ENCODE assay signal across 29 cellular contexts in the genomic region with DNA sequence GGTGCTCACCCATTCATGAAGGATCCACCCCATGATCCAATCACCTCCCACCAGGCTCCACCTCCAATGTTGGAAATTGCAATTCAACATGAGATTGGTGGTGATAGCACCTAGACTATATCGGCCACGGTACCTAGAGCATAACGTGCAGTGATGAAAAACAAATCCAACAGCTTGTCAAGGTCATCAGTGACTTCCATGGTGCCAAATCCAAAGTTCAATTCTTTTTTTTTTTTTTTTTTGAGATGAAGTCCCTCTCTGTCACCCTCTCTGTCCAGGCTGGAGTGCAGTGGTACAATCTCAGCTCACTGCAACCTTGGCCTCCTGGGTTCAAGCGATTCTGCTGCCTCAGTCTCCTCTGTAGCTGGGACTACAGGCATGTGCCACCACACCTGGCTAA. TPM values are rescaled to one million over a fixed set of nuclear protein-coding genes. Genes with fewer than 3 reads are reported as not detected.
A peak's percentile ranks its signal among the peaks of the same experiment; 100 is the strongest.
DNase-seq lines count a peak whose midpoint lies in the region; ATAC-seq, FAIRE-seq and TF ChIP-seq lines count a peak whose summit lies in the region.
"Had no signal": no experiment of that assay in that cellular context is flagged by ENCODE, and none has a peak within 500 bp of the region (broad histone marks: within the 10 kb centered on the region; RNA-seq: fewer than 3 reads in every experiment).

No MANE protein-coding gene starts in this region.

- BruUV-seq in HepG2 (replicated peaks; lab: Mats Ljungman, UMichigan), result no TSS peak
- no TSS peak for BruUV-seq in K562 (replicated peaks; lab: Mats Ljungman, UMichigan)

- H3K79me2 ChIP-seq in HepG2 (ENCODE audit: insufficient read depth, low read length) (no peaks in the 10 kb centered on the region), K562 (ENCODE audit: control insufficient read depth, insufficient read depth, low read length) (no peaks in the 10 kb centered on the region), parathyroid adenoma (no peaks in the 10 kb centered on the region)

- H3K9me3 ChIP-seq in HepG2 (ENCODE audit: low read length), result no peaks in the 10 kb centered on the region
- H3K9me3 ChIP-seq in right lobe of liver, result no peaks in the 10 kb centered on the region
- no peaks in the 10 kb centered on the region for H3K9me3 ChIP-seq in K562 (replicated peaks; ENCODE audit: control insufficient read depth, insufficient read depth, low read depth, low read length)
- no peaks in the 10 kb centered on the region for H3K9me3 ChIP-seq in parathyroid adenoma (ENCODE audit: control insufficient read depth, low read length)

- CTCF ChIA-PET in HepG2 (lab: Yijun Ruan, JAX; ENCODE audit: low intra/inter-chr PET ratio, low total read pairs) (no interaction called here), K562 (lab: Yijun Ruan, JAX; ENCODE audit: low intra/inter-chr PET ratio) (no interaction called here)

- H4K20me1 ChIP-seq in HepG2 (ENCODE audit: insufficient read depth, low read length) (no peaks in the 10 kb centered on the region), K562 (replicated peaks; ENCODE audit: control insufficient read depth, insufficient read depth, low read length) (no peaks in the 10 kb centered on the region)
- H4K20me1 ChIP-seq: BLaER1 had no signal

- peak; percentile 29; the same call in 1 of the 3 replicates for ATAC-seq in HepG2
- no peak for ATAC-seq in right lobe of liver
- ATAC-seq in K562, result no peak
- ATAC-seq: GM12878 had no signal

- H3K9ac ChIP-seq in HepG2 (ENCODE audit: insufficient read depth, low read depth, low read length) (no peak overlapping the region), K562 (ENCODE audit: insufficient read depth in 1 of 2, low read depth in 2 of 2, low read length in 2 of 2) (no peak overlapping the region), parathyroid adenoma (no peak overlapping the region)
- H3K9ac ChIP-seq: BLaER1 had no signal

- TF ChIP-seq EP300 in HepG2 (IDR thresholded peaks at IDR 0.05; ENCODE audit: low read depth in 2 of 2, low read length in 2 of 2), result no peak
- no peak for TF ChIP-seq EP300 in HepG2 (CRISPR knock-in tag; IDR thresholded peaks at IDR 0.05; ENCODE audit: borderline replicate concordance)
- TF ChIP-seq EP300 in K562 (IDR thresholded peaks at IDR 0.05; ENCODE audit: low read length), result no peak

- TF ChIP-seq RAD21 in HepG2 (CRISPR knock-in tag; IDR thresholded peaks at IDR 0.05), result no peak
- no peak for TF ChIP-seq RAD21 in K562 (CRISPR knock-in tag; conservative IDR thresholded peaks at IDR 0.05 in 1 of 2, IDR thresholded peaks at IDR 0.05 in 1 of 2)

- TF ChIP-seq CTCF in HepG2 (CRISPR knock-in tag; IDR thresholded peaks at IDR 0.05) (no peak), right lobe of liver (IDR thresholded peaks at IDR 0.05) (no peak), K562 (IDR thresholded peaks at IDR 0.05 in 2 of 3, conservative IDR thresholded peaks at IDR 0.05 in 1 of 3; ENCODE audit: insufficient read depth in 2 of 3, low read depth in 1 of 3, low read length in 3 of 3) (no peak), parathyroid adenoma (IDR thresholded peaks at IDR 0.05) (no peak)

- H3K27ac ChIP-seq in HepG2 (ENCODE audit: extremely low read length, insufficient read depth, low read length) (no peak overlapping the region), right lobe of liver (no peak overlapping the region), K562 (ENCODE audit: extremely low read depth, low read depth, low read length) (no peak overlapping the region), parathyroid adenoma (peak overlapping the region; percentile 71)
- H3K27ac ChIP-seq: 22Rv1, BLaER1 had no signal

- DNase-seq in HepG2 (ENCODE audit: low spot score), result peak; percentile 18
- DNase-seq in right lobe of liver, result no peak
- no peak for DNase-seq in K562 (ENCODE audit: extremely low read depth in 1 of 4, low spot score in 3 of 4)
- DNase-seq in HT-29 (ENCODE audit: low spot score), result no peak
- no peak for DNase-seq in mesenteric fat pad (ENCODE audit: low spot score)
- DNase-seq: ACHN; BE2C; C1 segment of cervical spinal cord; CD4-positive, alpha-beta memory T cell; CD4-positive, CD25-positive, alpha-beta regulatory T cell; CD8-positive, alpha-beta memory T cell; COR-L47; DMS 273 treated with DMSO at 0.1 percent for 48 hours; DMS153; DMS53; DMS79; DND-41; EL; GDM1 had no signal

- H3K4me1 ChIP-seq in HepG2 (ENCODE audit: insufficient read depth, low read length) (peaks cover 18% of the 10 kb centered on the region), right lobe of liver (no peaks in the 10 kb centered on the region), K562 (replicated peaks in 1 of 2; ENCODE audit: control insufficient read depth in 2 of 2, insufficient read depth in 2 of 2, low read length in 2 of 2) (no peaks in the 10 kb centered on the region; a peak in 1 of 5 replicates), parathyroid adenoma (peaks cover 14% of the 10 kb centered on the region)
- H3K4me1 ChIP-seq: BE2C had no signal

- TF ChIP-seq POLR2A in HepG2 (IDR thresholded peaks at IDR 0.05; ENCODE audit: insufficient read depth in 1 of 2, low read depth in 2 of 2, low read length in 2 of 2) (no peak), right lobe of liver (IDR thresholded peaks at IDR 0.05) (no peak), K562 (conservative IDR thresholded peaks at IDR 0.05) (no peak)

- H3K4me3 ChIP-seq in HepG2 (replicated peaks in 1 of 3; ENCODE audit: insufficient read depth in 1 of 3, low read depth in 2 of 3, low read length in 3 of 3) (no peak overlapping the region), right lobe of liver (no peak overlapping the region), K562 (no peak overlapping the region), parathyroid adenoma (ENCODE audit: low read depth, low read length) (no peak overlapping the region)
- H3K4me3 ChIP-seq: BLaER1, GM12878 had no signal

- intact Hi-C loops in HepG2 (cut with micrococcal nuclease; ENCODE audit: unreplicated experiment), result no loop called here
- intact Hi-C loops in right lobe of liver (cut with DNase I), result no loop called here
- intact Hi-C loops in K562 (cut with micrococcal nuclease), result no loop called here

- H3K9me1 ChIP-seq in K562 (ENCODE audit: control insufficient read depth, insufficient read depth, low read length), result no peaks in the 10 kb centered on the region

- POLR2A ChIA-PET in HepG2 (lab: Yijun Ruan, JAX), result no interaction called here
- POLR2A ChIA-PET in K562 (lab: Yijun Ruan, JAX), result no interaction called here

- peaks cover 0 to 2% of the 10 kb centered on the region in 2 experiments; a peak in 1 of 5 replicates for H3K27me3 ChIP-seq in HepG2 (ENCODE audit: control insufficient read depth in 1 of 2, insufficient read depth in 2 of 2, low read length in 2 of 2)
- H3K27me3 ChIP-seq in right lobe of liver, result no peaks in the 10 kb centered on the region
- H3K27me3 ChIP-seq in K562 (ENCODE audit: control insufficient read depth in 2 of 2, insufficient read depth in 2 of 2, low read length in 2 of 2), result peaks cover 0 to 21% of the 10 kb centered on the region in 2 experiments; a peak in 4 of 5 replicates
- H3K27me3 ChIP-seq in parathyroid adenoma (ENCODE audit: control insufficient read depth, insufficient read depth, low read length), result no peaks in the 10 kb centered on the region
- H3K27me3 ChIP-seq: BE2C, BLaER1 had no signal

- H3K4me2 ChIP-seq in HepG2 (ENCODE audit: low read depth, low read length), result peak overlapping the region; percentile 21
- no peak overlapping the region for H3K4me2 ChIP-seq in K562 (ENCODE audit: insufficient read depth, low read length)
- H3K4me2 ChIP-seq in parathyroid adenoma (ENCODE audit: low read length), result no peak overlapping the region
- H3K4me2 ChIP-seq: BLaER1 had no signal

- H2AFZ ChIP-seq in HepG2 (ENCODE audit: low read length) (no peak overlapping the region), K562 (ENCODE audit: low read depth, low read length) (no peak overlapping the region), parathyroid adenoma (peak overlapping the region; percentile 10)

- WGBS in HepG2 (ENCODE audit: low lambda C conversion rate), result 5% methylated on average over 4 of the region's 4 CpGs
- 48% methylated on average over 4 of the region's 4 CpGs for WGBS in right lobe of liver (ENCODE audit: insufficient coverage, low coverage, low lambda C conversion rate, missing lambda C conversion rate)
- 3% methylated on average over 4 of the region's 4 CpGs for WGBS in K562 (ENCODE audit: insufficient coverage, low coverage, missing lambda C conversion rate)

- FAIRE-seq in HepG2 (lab: Jason Lieb, UNC) (no peak), K562 (lab: Jason Lieb, UNC) (no peak)
- FAIRE-seq: GM12878, GM12892, GM18507 had no signal

- H3K36me3 ChIP-seq in HepG2 (replicated peaks in 1 of 2; ENCODE audit: control insufficient read depth in 1 of 2, insufficient read depth in 2 of 2, low read length in 2 of 2) (no peaks in the 10 kb centered on the region), right lobe of liver (no peaks in the 10 kb centered on the region), K562 (ENCODE audit: control insufficient read depth, insufficient read depth, low read length) (no peaks in the 10 kb centered on the region), parathyroid adenoma (ENCODE audit: control insufficient read depth, insufficient read depth, low read length) (no peaks in the 10 kb centered on the region)
- H3K36me3 ChIP-seq: BE2C, BLaER1 had no signal

- in situ Hi-C loops in HepG2 (cut with HindIII; ENCODE audit: extremely low pct_ligation_motif_present, low pct_unique_long_range_greater_than_20kb) (no loop called here), K562 (cut with MboI) (no loop called here)

RNA-seq across cellular contexts. Expression of gene ACP7, which starts 17.1 kb away (rescaled TPM):
- not detected in 2 replicates for total RNA-seq in HepG2 (2016; rRNA removed; fragmentation: Illumina TruSeq; extraction: Trizol)
- total RNA-seq in HepG2 (2016; cell fraction: cytosol; rRNA removed; fragmentation: Illumina TruSeq; extraction: Trizol; ENCODE audit: low read depth), result not detected in 2 replicates
- total RNA-seq in HepG2 (2016; cell fraction: insoluble cytoplasmic fraction; rRNA removed; fragmentation: Illumina TruSeq; extraction: Trizol), result not detected in 2 replicates
- not detected in 2 replicates for total RNA-seq in HepG2 (2016; cell fraction: membrane; rRNA removed; fragmentation: Illumina TruSeq; extraction: Trizol)
- total RNA-seq in HepG2 (2016; cell fraction: nucleus; rRNA removed; fragmentation: Illumina TruSeq; extraction: Trizol), result not detected in 2 replicates
- 0.03 TPM in 1 of 2 replicates, not detected in the other for polyA plus RNA-seq in HepG2 (2011; rRNA removed)
- polyA plus RNA-seq in HepG2 (2011; cell fraction: cytosol; rRNA removed), result not detected in 2 replicates
- not detected in 2 replicates for polyA plus RNA-seq in HepG2 (2011; cell fraction: nucleus; rRNA removed)
- not detected in 2 replicates for polyA plus RNA-seq in HepG2 (2012)
- not detected in 2 replicates for polyA plus RNA-seq in HepG2 (2016; cell fraction: cytosol; fragmentation: Illumina TruSeq; extraction: Trizol; ENCODE audit: low read depth)
- not detected in 2 replicates for polyA plus RNA-seq in HepG2 (2016; cell fraction: insoluble cytoplasmic fraction; fragmentation: Illumina TruSeq; extraction: Trizol; ENCODE audit: low read depth)
- polyA plus RNA-seq in HepG2 (2016; cell fraction: membrane; fragmentation: Illumina TruSeq; extraction: Trizol; ENCODE audit: low read depth), result not detected in 2 replicates
- polyA plus RNA-seq in HepG2 (2016; cell fraction: nucleus; fragmentation: Illumina TruSeq; extraction: Trizol; ENCODE audit: insufficient read depth, low read depth), result not detected in 2 replicates
- not detected in 2 replicates for polyA minus RNA-seq in HepG2 (2011; rRNA and poly(A)+ RNA removed; ENCODE audit: low replicate concordance)
- polyA minus RNA-seq in HepG2 (2011; cell fraction: cytosol; rRNA and poly(A)+ RNA removed), result not detected in 2 replicates
- not detected in 2 replicates for polyA minus RNA-seq in HepG2 (2011; cell fraction: nucleus; rRNA and poly(A)+ RNA removed)
- total RNA-seq in right lobe of liver, result not detected
- not detected in 2 replicates for total RNA-seq in K562 (2011; cell fraction: chromatin; rRNA removed; ENCODE audit: low replicate concordance)
- not detected in 2 replicates for total RNA-seq in K562 (2011; cell fraction: nucleolus; rRNA removed)
- not detected in 2 replicates for total RNA-seq in K562 (2011; cell fraction: nucleoplasm; rRNA removed)
- not detected in 2 replicates for total RNA-seq in K562 (2014; rRNA removed)
- not detected in 2 replicates for total RNA-seq in K562 (2014; rRNA removed; fragmentation: Illumina TruSeq; extraction: Trizol)
- total RNA-seq in K562 (2015; rRNA removed; fragmentation: Illumina TruSeq; extraction: Trizol), result not detected in 2 replicates
- not detected in 2 replicates for total RNA-seq in K562 (2021)
- polyA plus RNA-seq in K562 (2011; rRNA removed), result not detected in 2 replicates
- polyA plus RNA-seq in K562 (2011; cell fraction: cytosol; rRNA removed), result not detected in 2 replicates
- not detected in 2 replicates for polyA plus RNA-seq in K562 (2011; cell fraction: nucleus; rRNA removed)
- polyA plus RNA-seq in K562 (2012), result not detected in 2 replicates
- not detected in 2 replicates for polyA plus RNA-seq in K562 (2014; fragmentation: Illumina TruSeq; extraction: Trizol)
- polyA plus RNA-seq in K562 (2014; fragmentation: Nextera tagmentation; extraction: Ambion mirVana), result not detected
- polyA plus RNA-seq in K562 (2014; rRNA removed), result not detected in 2 replicates
- not detected in 2 replicates for polyA minus RNA-seq in K562 (2011; rRNA and poly(A)+ RNA removed)
- not detected in 2 replicates for polyA minus RNA-seq in K562 (2011; cell fraction: cytosol; rRNA and poly(A)+ RNA removed)
- polyA minus RNA-seq in K562 (2011; cell fraction: nucleus; rRNA and poly(A)+ RNA removed), result not detected in 2 replicates
- total RNA-seq in HT-29 (2014; rRNA removed; shearing (Covaris generic)), result not detected in 2 replicates
- not detected for total RNA-seq in mesenteric fat pad
- total RNA-seq: A673; CD4-positive, CD25-positive, alpha-beta regulatory T cell; CD8-positive, alpha-beta memory T cell; G401; GM12878 had no signal
- polyA plus RNA-seq: AG04450; CD14-positive monocyte; CD4-positive, alpha-beta memory T cell; CD4-positive, CD25-positive, alpha-beta regulatory T cell; GM12878 had no signal

RNA-seq across cellular contexts. Expression of gene FBXO27, which starts 34.8 kb away (rescaled TPM):
- total RNA-seq in HepG2 (2016; rRNA removed; fragmentation: Illumina TruSeq; extraction: Trizol) (0.15 and 0.49 TPM in 2 replicates), right lobe of liver (10 to 100 TPM in 1 of 6 experiments, 1 to 10 TPM in 5; 3.7 to 15.5 (median 7.6) TPM), K562 (2014; rRNA removed) (3.7 and 9.0 TPM in 2 replicates), K562 (2014; rRNA removed; fragmentation: Illumina TruSeq; extraction: Trizol) (3.9 and 5.9 TPM in 2 replicates), K562 (2015; rRNA removed; fragmentation: Illumina TruSeq; extraction: Trizol) (5.0 and 5.6 TPM in 2 replicates), K562 (2021) (8.0 and 8.9 TPM in 2 replicates), mesenteric fat pad (21.7 TPM)
- 0.20 and 0.26 TPM in 2 replicates for total RNA-seq in HepG2 (2016; cell fraction: cytosol; rRNA removed; fragmentation: Illumina TruSeq; extraction: Trizol; ENCODE audit: low read depth)
- total RNA-seq in HepG2 (2016; cell fraction: insoluble cytoplasmic fraction; rRNA removed; fragmentation: Illumina TruSeq; extraction: Trizol), result 0.27 and 0.35 TPM in 2 replicates
- 0.17 and 0.34 TPM in 2 replicates for total RNA-seq in HepG2 (2016; cell fraction: membrane; rRNA removed; fragmentation: Illumina TruSeq; extraction: Trizol)
- not detected in 2 replicates for total RNA-seq in HepG2 (2016; cell fraction: nucleus; rRNA removed; fragmentation: Illumina TruSeq; extraction: Trizol)
- polyA plus RNA-seq in HepG2 (2011; rRNA removed) (2.0 and 2.8 TPM in 2 replicates), K562 (2011; rRNA removed) (6.3 and 12.6 TPM in 2 replicates), K562 (2014; fragmentation: Illumina TruSeq; extraction: Trizol) (5.8 and 11.0 TPM in 2 replicates), K562 (2014; fragmentation: Nextera tagmentation; extraction: Ambion mirVana) (1 to 10 TPM; 1.8 to 2.6 TPM), K562 (2014; rRNA removed) (6.3 and 7.9 TPM in 2 replicates)
- 1.7 and 2.8 TPM in 2 replicates for polyA plus RNA-seq in HepG2 (2011; cell fraction: cytosol; rRNA removed)
- polyA plus RNA-seq in HepG2 (2011; cell fraction: nucleus; rRNA removed), result 1.4 and 1.7 TPM in 2 replicates
- polyA plus RNA-seq in HepG2 (2012), result 0.99 and 1.1 TPM in 2 replicates
- polyA plus RNA-seq in HepG2 (2016; cell fraction: cytosol; fragmentation: Illumina TruSeq; extraction: Trizol; ENCODE audit: low read depth), result 0.10 TPM in 1 of 2 replicates, not detected in the other
- polyA plus RNA-seq in HepG2 (2016; cell fraction: insoluble cytoplasmic fraction; fragmentation: Illumina TruSeq; extraction: Trizol; ENCODE audit: low read depth), result 0.73 and 1.2 TPM in 2 replicates
- polyA plus RNA-seq in HepG2 (2016; cell fraction: membrane; fragmentation: Illumina TruSeq; extraction: Trizol; ENCODE audit: low read depth), result 0.48 TPM in 2 replicates
- polyA plus RNA-seq in HepG2 (2016; cell fraction: nucleus; fragmentation: Illumina TruSeq; extraction: Trizol; ENCODE audit: insufficient read depth, low read depth), result 0.53 and 1.7 TPM in 2 replicates
- 0.23 and 2.3 TPM in 2 replicates for polyA minus RNA-seq in HepG2 (2011; rRNA and poly(A)+ RNA removed; ENCODE audit: low replicate concordance)
- polyA minus RNA-seq in HepG2 (2011; cell fraction: cytosol; rRNA and poly(A)+ RNA removed), result not detected in 2 replicates
- polyA minus RNA-seq in HepG2 (2011; cell fraction: nucleus; rRNA and poly(A)+ RNA removed), result 0.26 and 1.9 TPM in 2 replicates
- total RNA-seq in K562 (2011; cell fraction: chromatin; rRNA removed; ENCODE audit: low replicate concordance), result 2.8 and 7.1 TPM in 2 replicates
- total RNA-seq in K562 (2011; cell fraction: nucleolus; rRNA removed), result 5.2 and 5.3 TPM in 2 replicates
- 1.9 and 6.1 TPM in 2 replicates for total RNA-seq in K562 (2011; cell fraction: nucleoplasm; rRNA removed)
- 16.7 and 23.5 TPM in 2 replicates for polyA plus RNA-seq in K562 (2011; cell fraction: cytosol; rRNA removed)
- 5.5 and 8.1 TPM in 2 replicates for polyA plus RNA-seq in K562 (2011; cell fraction: nucleus; rRNA removed)
- 3.7 and 6.1 TPM in 2 replicates for polyA plus RNA-seq in K562 (2012)
- polyA minus RNA-seq in K562 (2011; rRNA and poly(A)+ RNA removed), result 7.2 and 12.8 TPM in 2 replicates
- 5.6 and 7.3 TPM in 2 replicates for polyA minus RNA-seq in K562 (2011; cell fraction: cytosol; rRNA and poly(A)+ RNA removed)
- polyA minus RNA-seq in K562 (2011; cell fraction: nucleus; rRNA and poly(A)+ RNA removed), result 2.0 and 2.2 TPM in 2 replicates
- not detected in 2 replicates for total RNA-seq in HT-29 (2014; rRNA removed; shearing (Covaris generic))
- polyA plus RNA-seq: CD14-positive monocyte had no signal

RNA-seq across cellular contexts. Expression of gene PAK4, which starts 58.5 kb away (rescaled TPM):
- total RNA-seq in HepG2 (2016; rRNA removed; fragmentation: Illumina TruSeq; extraction: Trizol) (9.5 and 11.6 TPM in 2 replicates), right lobe of liver (10 to 100 TPM; 11.4 to 16.6 (median 14.7) TPM), K562 (2014; rRNA removed) (5.8 and 9.2 TPM in 2 replicates), K562 (2014; rRNA removed; fragmentation: Illumina TruSeq; extraction: Trizol) (1.6 and 2.6 TPM in 2 replicates), K562 (2015; rRNA removed; fragmentation: Illumina TruSeq; extraction: Trizol) (5.4 and 6.3 TPM in 2 replicates), K562 (2021) (33.1 and 33.5 TPM in 2 replicates), mesenteric fat pad (18.0 TPM)
- total RNA-seq in HepG2 (2016; cell fraction: cytosol; rRNA removed; fragmentation: Illumina TruSeq; extraction: Trizol; ENCODE audit: low read depth), result 2.6 and 4.8 TPM in 2 replicates
- 10.0 and 10.5 TPM in 2 replicates for total RNA-seq in HepG2 (2016; cell fraction: insoluble cytoplasmic fraction; rRNA removed; fragmentation: Illumina TruSeq; extraction: Trizol)
- 10.6 and 12.4 TPM in 2 replicates for total RNA-seq in HepG2 (2016; cell fraction: membrane; rRNA removed; fragmentation: Illumina TruSeq; extraction: Trizol)
- total RNA-seq in HepG2 (2016; cell fraction: nucleus; rRNA removed; fragmentation: Illumina TruSeq; extraction: Trizol), result 8.9 and 11.4 TPM in 2 replicates
- polyA plus RNA-seq in HepG2 (2011; rRNA removed) (17.8 and 17.9 TPM in 2 replicates), K562 (2011; rRNA removed) (6.0 and 12.1 TPM in 2 replicates), K562 (2014; fragmentation: Illumina TruSeq; extraction: Trizol) (10.6 and 22.2 TPM in 2 replicates), K562 (2014; fragmentation: Nextera tagmentation; extraction: Ambion mirVana) (under 1 TPM; 0.21 to 0.46 TPM), K562 (2014; rRNA removed) (11.5 and 14.4 TPM in 2 replicates)
- 14.3 and 23.7 TPM in 2 replicates for polyA plus RNA-seq in HepG2 (2011; cell fraction: cytosol; rRNA removed)
- 18.9 and 19.4 TPM in 2 replicates for polyA plus RNA-seq in HepG2 (2011; cell fraction: nucleus; rRNA removed)
- polyA plus RNA-seq in HepG2 (2012), result 14.7 and 17.0 TPM in 2 replicates
- 9.3 and 10.1 TPM in 2 replicates for polyA plus RNA-seq in HepG2 (2016; cell fraction: cytosol; fragmentation: Illumina TruSeq; extraction: Trizol; ENCODE audit: low read depth)
- polyA plus RNA-seq in HepG2 (2016; cell fraction: insoluble cytoplasmic fraction; fragmentation: Illumina TruSeq; extraction: Trizol; ENCODE audit: low read depth), result 28.2 and 39.6 TPM in 2 replicates
- polyA plus RNA-seq in HepG2 (2016; cell fraction: membrane; fragmentation: Illumina TruSeq; extraction: Trizol; ENCODE audit: low read depth), result 28.3 and 29.9 TPM in 2 replicates
- 31.4 and 32.9 TPM in 2 replicates for polyA plus RNA-seq in HepG2 (2016; cell fraction: nucleus; fragmentation: Illumina TruSeq; extraction: Trizol; ENCODE audit: insufficient read depth, low read depth)
- 22.4 and 40.1 TPM in 2 replicates for polyA minus RNA-seq in HepG2 (2011; rRNA and poly(A)+ RNA removed; ENCODE audit: low replicate concordance)
- 17.8 and 19.8 TPM in 2 replicates for polyA minus RNA-seq in HepG2 (2011; cell fraction: cytosol; rRNA and poly(A)+ RNA removed)
- 9.8 and 13.6 TPM in 2 replicates for polyA minus RNA-seq in HepG2 (2011; cell fraction: nucleus; rRNA and poly(A)+ RNA removed)
- total RNA-seq in K562 (2011; cell fraction: chromatin; rRNA removed; ENCODE audit: low replicate concordance), result 16.9 and 47.2 TPM in 2 replicates
- 23.7 and 25.8 TPM in 2 replicates for total RNA-seq in K562 (2011; cell fraction: nucleolus; rRNA removed)
- 17.7 and 19.4 TPM in 2 replicates for total RNA-seq in K562 (2011; cell fraction: nucleoplasm; rRNA removed)
- 12.2 and 23.6 TPM in 2 replicates for polyA plus RNA-seq in K562 (2011; cell fraction: cytosol; rRNA removed)
- 16.7 and 23.1 TPM in 2 replicates for polyA plus RNA-seq in K562 (2011; cell fraction: nucleus; rRNA removed)
- 25.3 and 28.8 TPM in 2 replicates for polyA plus RNA-seq in K562 (2012)
- polyA minus RNA-seq in K562 (2011; rRNA and poly(A)+ RNA removed), result 4.8 and 6.7 TPM in 2 replicates
- 13.6 and 24.9 TPM in 2 replicates for polyA minus RNA-seq in K562 (2011; cell fraction: cytosol; rRNA and poly(A)+ RNA removed)
- 6.2 and 7.1 TPM in 2 replicates for polyA minus RNA-seq in K562 (2011; cell fraction: nucleus; rRNA and poly(A)+ RNA removed)
- total RNA-seq in HT-29 (2014; rRNA removed; shearing (Covaris generic)), result 42.3 and 46.5 TPM in 2 replicates

Comparison
In these comparisons a context has a peak if more than half of its experiments do, and no peak if none do; other contexts are left out.
1. Of the 241 proteins assayed by ChIP-seq in both HepG2 and K562: peak only in HepG2: ESRRA; only in K562: PRDM10; in both: none; in neither: 239.